8 cellular contexts compared by ENCODE assay signal in genomic region chr7:24573008-24573553, GRCh38. TPM values are rescaled to one million over a fixed set of nuclear protein-coding genes. Genes with fewer than 3 reads are reported as not detected.
DNase-seq lines count a peak whose midpoint lies in the region; ATAC-seq and TF ChIP-seq lines count a peak whose summit lies in the region.

Gene PALS2, plus strand, starts transcription at chr7:24573452. Its CDS starts 50,216 bp downstream, at chr7:24623668.

- no peaks in the 10 kb centered on the region for H3K9me3 Mint-ChIP-seq in activated CD4-positive, alpha-beta T cell treated with anti-CD3 and anti-CD28 coated beads, Interleukin-2, amount 10 ng/mL, durations not matched to agents 7 days and 5 days

- H3K9me3 ChIP-seq in liver (ENCODE audit: control insufficient read depth in 4 of 4, low read length in 3 of 4), result no peaks in the 10 kb centered on the region

- peaks cover 7 to 21% (median 12%) of the 10 kb centered on the region in 4 donors for H3K4me1 ChIP-seq in liver (ENCODE audit: control insufficient read depth in 4 of 4, insufficient read depth in 4 of 4, low read length in 3 of 4)

- CTCF ChIA-PET in activated CD4-positive, alpha-beta T cell treated with anti-CD3 and anti-CD28 coated beads, Interleukin-2, amount 10 ng/mL, durations not matched to agents 7 days and 5 days (lab: Charles Lee), result interaction anchor here (1.3 to 1.6 kb wide), 3 partner anchors 10 to 526 kb away, joined by 3 to 7 read pairs (median 4); no protein-coding TSS in a partner anchor

- H3K27ac Mint-ChIP-seq in activated CD4-positive, alpha-beta T cell treated with anti-CD3 and anti-CD28 coated beads, Interleukin-2, amount 10 ng/mL, durations not matched to agents 7 days and 5 days, result peak within 1 kb of the TSS; percentile 85

- H3K36me3 Mint-ChIP-seq in activated CD4-positive, alpha-beta T cell treated with anti-CD3 and anti-CD28 coated beads, Interleukin-2, amount 10 ng/mL, durations not matched to agents 7 days and 5 days (ENCODE audit: low read depth), result no peaks in the 10 kb centered on the region

- POLR2A ChIA-PET in activated CD4-positive, alpha-beta T cell treated with anti-CD3 and anti-CD28 coated beads, Interleukin-2, amount 10 ng/mL, durations not matched to agents 7 days and 5 days (lab: Charles Lee), result interaction anchor here (0.6 kb wide), 1 partner anchor 100 kb away, joined by 3 read pairs; no protein-coding TSS in a partner anchor

- ATAC-seq in GM18861 (IDR thresholded peaks at IDR 0.05; ENCODE audit: unreplicated experiment), result peak; percentile 27
- peak; percentile 48 for ATAC-seq in HG03097 (IDR thresholded peaks at IDR 0.05; ENCODE audit: low FRiP score, unreplicated experiment)

- H3K4me3 ChIP-seq in liver (ENCODE audit: low read depth in 1 of 3, low read length in 3 of 3), result peak within 1 kb of the TSS; percentile 85 to 99 (median 85)

- H3K9ac ChIP-seq in liver (ENCODE audit: low read depth in 1 of 2, low read length in 2 of 2), result peak within 1 kb of the TSS; percentile 82 to 89

- peak within 1 kb of the TSS; percentile 89 for H3K4me3 Mint-ChIP-seq in activated CD4-positive, alpha-beta T cell treated with anti-CD3 and anti-CD28 coated beads, Interleukin-2, amount 10 ng/mL, durations not matched to agents 7 days and 5 days

- H3K27ac ChIP-seq in liver (ENCODE audit: low read depth in 1 of 2, low read length in 2 of 2), result peak within 1 kb of the TSS; percentile 85 to 89

- peaks cover 37% of the 10 kb centered on the region for H3K4me1 Mint-ChIP-seq in activated CD4-positive, alpha-beta T cell treated with anti-CD3 and anti-CD28 coated beads, Interleukin-2, amount 10 ng/mL, durations not matched to agents 7 days and 5 days

- no peaks in the 10 kb centered on the region for H3K36me3 ChIP-seq in liver (ENCODE audit: control insufficient read depth in 4 of 4, insufficient read depth in 3 of 4, low read depth in 1 of 4, low read length in 3 of 4)

- in situ Hi-C loops in ACHN (cut with HindIII; ENCODE audit: low pct_ligation_motif_present, low pct_unique_long_range_greater_than_20kb, low sequenced_read_pairs), result no loop called here

- TF ChIP-seq RAD21 in liver (IDR thresholded peaks at IDR 0.05), result no peak

- DNase-seq in ACHN (peak; percentile 91), NCI-H2227 treated with DMSO at 0.1 percent for 48 hours (lab: John Stamatoyannopoulos, UW) (peak; percentile 5), dermis blood vessel endothelial cell (peak; percentile 79)
- DNase-seq in activated CD4-positive, alpha-beta T cell treated with anti-CD3 and anti-CD28 coated beads, Interleukin-2, amount 10 ng/mL, durations not matched to agents 7 days and 5 days, result peak; percentile 76
- peak; percentile 71 for DNase-seq in stimulated activated CD4-positive, alpha-beta T cell treated with anti-CD3 and anti-CD28 coated beads, Interleukin-4, amount 100 ng/mL, for 24 hours

- peaks cover 35% of the 10 kb centered on the region for H3K27me3 Mint-ChIP-seq in activated CD4-positive, alpha-beta T cell treated with anti-CD3 and anti-CD28 coated beads, Interleukin-2, amount 10 ng/mL, durations not matched to agents 7 days and 5 days

- H3K27me3 ChIP-seq in liver (ENCODE audit: control insufficient read depth in 4 of 4, insufficient read depth in 4 of 4, low read length in 3 of 4), result no peaks in the 10 kb centered on the region

- TF ChIP-seq CTCF in liver (IDR thresholded peaks at IDR 0.05; ENCODE audit: low read depth, low read length, missing input control), result no peak

- under 1% methylated on average over 69 of the region's 69 CpGs for WGBS in liver

TF ChIP-seq in liver, 16 proteins besides CTCF, POLR2A, EP300 and RAD21:
- TF ChIP-seq EGR1 (IDR thresholded peaks at IDR 0.05; ENCODE audit: low read depth in 2 of 2) (no peak), ZBTB33 (IDR thresholded peaks at IDR 0.05) (no peak), SP1 (IDR thresholded peaks at IDR 0.05) (no peak), JUND (IDR thresholded peaks at IDR 0.05) (no peak), GABPA (IDR thresholded peaks at IDR 0.05 in 1 of 2, conservative IDR thresholded peaks at IDR 0.05 in 1 of 2) (no peak), RXRA (IDR thresholded peaks at IDR 0.05) (no peak), MAX (IDR thresholded peaks at IDR 0.05) (no peak), YY1 (IDR thresholded peaks at IDR 0.05) (no peak)

RNA-seq across cellular contexts. Expression of gene PALS2, which starts in this region (rescaled TPM):
- 10 to 100 TPM; 16.1 to 20.2 TPM for total RNA-seq in activated CD4-positive, alpha-beta T cell treated with anti-CD3 and anti-CD28 coated beads, Interleukin-2, amount 10 ng/mL, durations not matched to agents 7 days and 5 days
- 19.5 and 19.6 TPM in 2 replicates for total RNA-seq in dermis blood vessel endothelial cell
- total RNA-seq in liver, result 10 to 100 TPM in 1 of 2 donors, 1 to 10 TPM in 1; 7.7 to 10.5 TPM
- 10 to 100 TPM in 1 of 2 donors, 1 to 10 TPM in 1; 6.0 to 10.1 TPM for polyA plus RNA-seq in liver

Comparison
In these comparisons a context has a peak if more than half of its experiments do, and no peak if none do; other contexts are left out.
1. Peak in every context shown above with its lines: DNase-seq, ATAC-seq, H3K4me3 ChIP-seq and H3K27ac ChIP-seq.
2. DNase-seq: peak in every context shown above with its lines; median percentile 91 in ACHN; 79 in dermis blood vessel endothelial cell; 76 in activated CD4-positive, alpha-beta T cell treated with anti-CD3 and anti-CD28 coated beads, Interleukin-2, amount 10 ng/mL, durations not matched to agents 7 days and 5 days; 71 in stimulated activated CD4-positive, alpha-beta T cell treated with anti-CD3 and anti-CD28 coated beads, Interleukin-4, amount 100 ng/mL, for 24 hours; 5 in NCI-H2227 treated with DMSO at 0.1 percent for 48 hours.